10 cellular contexts compared by ENCODE assay signal in genomic region chr17:20530104-20530503, GRCh38. TPM values are rescaled to one million over a fixed set of nuclear protein-coding genes. Genes with fewer than 3 reads are reported as not detected.
DNase-seq lines count a peak whose midpoint lies in the region; ATAC-seq, FAIRE-seq and TF ChIP-seq lines count a peak whose summit lies in the region.
"Not testable (repeated sequence)": the region's sequence is repeated elsewhere in the genome, so short reads cannot be mapped to it uniquely, and the experiment has no call there.
"Had no signal": no experiment of that assay in that cellular context is flagged by ENCODE, and none has a peak within 500 bp of the region (broad histone marks: within the 10 kb centered on the region; RNA-seq: fewer than 3 reads in every experiment).

No MANE protein-coding gene starts in this region.

- not testable (repeated sequence) for H3K9me3 Mint-ChIP-seq in T-helper 2 cell treated with Interferon-gamma antibody and Interleukin-4, amounts not matched to agents 5 μg/mL and 100 μg/mL, for 36 hours; activated T-helper 1 cell treated with anti-CD3 and anti-CD28 coated beads, Interleukin-12 subunit alpha, Interleukin-12 subunit beta, Interleukin-2, Interleukin-4 antibody, amounts not matched to agents 30 ng/mL and 10 ng/mL and 1 ng/mL, durations not matched to agents 14 hours and 24 hours and 36 hours; activated naive CD8-positive, alpha-beta T cell treated with anti-CD3 and anti-CD28 coated beads, Interleukin-2, amount 50 U/mL, for 24 hours; naive thymus-derived CD8-positive, alpha-beta T cell; stimulated activated effector memory CD8-positive, alpha-beta T cell treated with anti-CD3 and anti-CD28 coated beads, Interleukin-12 subunit alpha, Interleukin-12 subunit beta, amount 100 ng/mL, for 72 hours

- TF ChIP-seq POLR2A in GM12892 (IDR thresholded peaks at IDR 0.05; ENCODE audit: low read depth, low read length): not testable (repeated sequence)

- not testable (repeated sequence) for H3K9me3 ChIP-seq in iPS-20b (ENCODE audit: insufficient read depth, low read depth, low read length)

- H3K36me3 ChIP-seq in iPS-20b (ENCODE audit: insufficient read depth, low read depth, low read length): not testable (repeated sequence)

- ATAC-seq in activated naive CD8-positive, alpha-beta T cell treated with anti-CD3 and anti-CD28 coated beads, Interleukin-2, amount 50 U/mL, for 24 hours; naive thymus-derived CD8-positive, alpha-beta T cell; stimulated activated effector memory CD8-positive, alpha-beta T cell treated with anti-CD3 and anti-CD28 coated beads, Interleukin-12 subunit alpha, Interleukin-12 subunit beta, amount 100 ng/mL, for 72 hours: not testable (repeated sequence)

- not testable (repeated sequence) for H3K27me3 Mint-ChIP-seq in T-helper 2 cell treated with Interferon-gamma antibody and Interleukin-4, amounts not matched to agents 5 μg/mL and 100 μg/mL, for 36 hours (ENCODE audit: low read depth); activated T-helper 1 cell treated with anti-CD3 and anti-CD28 coated beads, Interleukin-12 subunit alpha, Interleukin-12 subunit beta, Interleukin-2, Interleukin-4 antibody, amounts not matched to agents 30 ng/mL and 10 ng/mL and 1 ng/mL, durations not matched to agents 14 hours and 24 hours and 36 hours (ENCODE audit: insufficient read depth); activated naive CD8-positive, alpha-beta T cell treated with anti-CD3 and anti-CD28 coated beads, Interleukin-2, amount 50 U/mL, for 24 hours; naive thymus-derived CD8-positive, alpha-beta T cell

- H3K27me3 ChIP-seq in iPS-20b (ENCODE audit: insufficient read depth, low read length): not testable (repeated sequence)

- H3K27ac ChIP-seq in iPS-20b (ENCODE audit: low read length): not testable (repeated sequence)

- H3K36me3 Mint-ChIP-seq in T-helper 2 cell treated with Interferon-gamma antibody and Interleukin-4, amounts not matched to agents 5 μg/mL and 100 μg/mL, for 36 hours (ENCODE audit: low read depth); activated T-helper 1 cell treated with anti-CD3 and anti-CD28 coated beads, Interleukin-12 subunit alpha, Interleukin-12 subunit beta, Interleukin-2, Interleukin-4 antibody, amounts not matched to agents 30 ng/mL and 10 ng/mL and 1 ng/mL, durations not matched to agents 14 hours and 24 hours and 36 hours (ENCODE audit: low read depth); activated naive CD8-positive, alpha-beta T cell treated with anti-CD3 and anti-CD28 coated beads, Interleukin-2, amount 50 U/mL, for 24 hours (ENCODE audit: low read depth); naive thymus-derived CD8-positive, alpha-beta T cell; stimulated activated effector memory CD8-positive, alpha-beta T cell treated with anti-CD3 and anti-CD28 coated beads, Interleukin-12 subunit alpha, Interleukin-12 subunit beta, amount 100 ng/mL, for 72 hours: not testable (repeated sequence)

- H3K27ac Mint-ChIP-seq in T-helper 2 cell treated with Interferon-gamma antibody and Interleukin-4, amounts not matched to agents 5 μg/mL and 100 μg/mL, for 36 hours; activated T-helper 1 cell treated with anti-CD3 and anti-CD28 coated beads, Interleukin-12 subunit alpha, Interleukin-12 subunit beta, Interleukin-2, Interleukin-4 antibody, amounts not matched to agents 30 ng/mL and 10 ng/mL and 1 ng/mL, durations not matched to agents 14 hours and 24 hours and 36 hours; activated naive CD8-positive, alpha-beta T cell treated with anti-CD3 and anti-CD28 coated beads, Interleukin-2, amount 50 U/mL, for 24 hours; stimulated activated effector memory CD8-positive, alpha-beta T cell treated with anti-CD3 and anti-CD28 coated beads, Interleukin-12 subunit alpha, Interleukin-12 subunit beta, amount 100 ng/mL, for 72 hours: not testable (repeated sequence)
- H3K27ac Mint-ChIP-seq in naive thymus-derived CD8-positive, alpha-beta T cell: peak overlapping the region in 2 of 10 donors; percentile 31 to 76

- H3K4me1 Mint-ChIP-seq in T-helper 2 cell treated with Interferon-gamma antibody and Interleukin-4, amounts not matched to agents 5 μg/mL and 100 μg/mL, for 36 hours (ENCODE audit: low read depth); activated T-helper 1 cell treated with anti-CD3 and anti-CD28 coated beads, Interleukin-12 subunit alpha, Interleukin-12 subunit beta, Interleukin-2, Interleukin-4 antibody, amounts not matched to agents 30 ng/mL and 10 ng/mL and 1 ng/mL, durations not matched to agents 14 hours and 24 hours and 36 hours (ENCODE audit: low read depth); activated naive CD8-positive, alpha-beta T cell treated with anti-CD3 and anti-CD28 coated beads, Interleukin-2, amount 50 U/mL, for 24 hours; stimulated activated effector memory CD8-positive, alpha-beta T cell treated with anti-CD3 and anti-CD28 coated beads, Interleukin-12 subunit alpha, Interleukin-12 subunit beta, amount 100 ng/mL, for 72 hours: not testable (repeated sequence)
- H3K4me1 Mint-ChIP-seq in naive thymus-derived CD8-positive, alpha-beta T cell: peaks cover 4 to 12% (median 8%) of the 10 kb centered on the region in 4 donors

- not testable (repeated sequence) for H3K4me1 ChIP-seq in iPS-20b (ENCODE audit: insufficient read depth, low read length)

- H3K9ac ChIP-seq in iPS-20b (ENCODE audit: low read depth, low read length): not testable (repeated sequence)

- intact Hi-C loops in activated T-helper 1 cell treated with anti-CD3 and anti-CD28 coated beads, Interleukin-12 subunit alpha, Interleukin-12 subunit beta, Interleukin-2, Interleukin-4 antibody, amounts not matched to agents 30 ng/mL and 10 ng/mL and 1 ng/mL, durations not matched to agents 14 hours and 24 hours and 36 hours (cut with micrococcal nuclease): not testable (repeated sequence)

- POLR2A ChIA-PET in naive thymus-derived CD8-positive, alpha-beta T cell (lab: Charles Lee): not testable (repeated sequence)

- DNase-seq in GM12892 (ENCODE audit: insufficient read length); T-helper 2 cell treated with Interferon-gamma antibody and Interleukin-4, amounts not matched to agents 5 μg/mL and 100 μg/mL, for 36 hours (ENCODE audit: low spot score); activated T-helper 1 cell treated with anti-CD3 and anti-CD28 coated beads, Interleukin-12 subunit alpha, Interleukin-12 subunit beta, Interleukin-2, Interleukin-4 antibody, amounts not matched to agents 30 ng/mL and 10 ng/mL and 1 ng/mL, durations not matched to agents 14 hours and 24 hours and 36 hours (ENCODE audit: low spot score); activated naive CD8-positive, alpha-beta T cell treated with anti-CD3 and anti-CD28 coated beads, Interleukin-2, amount 50 U/mL, for 24 hours; naive thymus-derived CD8-positive, alpha-beta T cell; stimulated activated effector memory CD8-positive, alpha-beta T cell treated with anti-CD3 and anti-CD28 coated beads, Interleukin-12 subunit alpha, Interleukin-12 subunit beta, amount 100 ng/mL, for 72 hours (ENCODE audit: low spot score in 2 of 2): not testable (repeated sequence)

- peak; percentile 9 for FAIRE-seq in GM12892 (lab: Jason Lieb, UNC)

- peak overlapping the region; percentile 23; the same call in 1 of the 2 replicates for H3K4me3 ChIP-seq in iPS-20b (ENCODE audit: low read length)

- H3K4me3 Mint-ChIP-seq in T-helper 2 cell treated with Interferon-gamma antibody and Interleukin-4, amounts not matched to agents 5 μg/mL and 100 μg/mL, for 36 hours: peak overlapping the region; percentile 84
- peak overlapping the region; percentile 45 for H3K4me3 Mint-ChIP-seq in activated T-helper 1 cell treated with anti-CD3 and anti-CD28 coated beads, Interleukin-12 subunit alpha, Interleukin-12 subunit beta, Interleukin-2, Interleukin-4 antibody, amounts not matched to agents 30 ng/mL and 10 ng/mL and 1 ng/mL, durations not matched to agents 14 hours and 24 hours and 36 hours
- peak overlapping the region; percentile 28 for H3K4me3 Mint-ChIP-seq in activated naive CD8-positive, alpha-beta T cell treated with anti-CD3 and anti-CD28 coated beads, Interleukin-2, amount 50 U/mL, for 24 hours
- H3K4me3 Mint-ChIP-seq in naive thymus-derived CD8-positive, alpha-beta T cell: peak overlapping the region in 7 of 10 donors; percentile 65 to 93 (median 81)
- H3K4me3 Mint-ChIP-seq in stimulated activated effector memory CD8-positive, alpha-beta T cell treated with anti-CD3 and anti-CD28 coated beads, Interleukin-12 subunit alpha, Interleukin-12 subunit beta, amount 100 ng/mL, for 72 hours: peak overlapping the region; percentile 63

RNA-seq across cellular contexts. Expression of gene CDRT15L2, which starts 49.4 kb away (rescaled TPM):
- polyA plus RNA-seq in GM12892 (2012; ENCODE audit: missing spikeins): not detected
- not detected in 2 replicates for total RNA-seq in activated T-helper 1 cell treated with anti-CD3 and anti-CD28 coated beads, Interleukin-12 subunit alpha, Interleukin-12 subunit beta, Interleukin-2, Interleukin-4 antibody, amounts not matched to agents 30 ng/mL and 10 ng/mL and 1 ng/mL, durations not matched to agents 14 hours and 24 hours and 36 hours
- total RNA-seq in naive thymus-derived CD8-positive, alpha-beta T cell: not detected
- polyA plus RNA-seq in naive thymus-derived CD8-positive, alpha-beta T cell: not detected
- total RNA-seq: Calu3, M059J had no signal
- polyA plus RNA-seq: CD14-positive monocyte had no signal

Comparison
In these comparisons a context has a peak if more than half of its experiments do, and no peak if none do; other contexts are left out.
1. H3K4me3 Mint-ChIP-seq: peak in every context shown above with its lines; median percentile 84 in T-helper 2 cell treated with Interferon-gamma antibody and Interleukin-4, amounts not matched to agents 5 μg/mL and 100 μg/mL, for 36 hours; 81 in naive thymus-derived CD8-positive, alpha-beta T cell; 63 in stimulated activated effector memory CD8-positive, alpha-beta T cell treated with anti-CD3 and anti-CD28 coated beads, Interleukin-12 subunit alpha, Interleukin-12 subunit beta, amount 100 ng/mL, for 72 hours; 45 in activated T-helper 1 cell treated with anti-CD3 and anti-CD28 coated beads, Interleukin-12 subunit alpha, Interleukin-12 subunit beta, Interleukin-2, Interleukin-4 antibody, amounts not matched to agents 30 ng/mL and 10 ng/mL and 1 ng/mL, durations not matched to agents 14 hours and 24 hours and 36 hours; 28 in activated naive CD8-positive, alpha-beta T cell treated with anti-CD3 and anti-CD28 coated beads, Interleukin-2, amount 50 U/mL, for 24 hours.